8 cellular contexts compared by ENCODE assay signal in the genomic region with DNA sequence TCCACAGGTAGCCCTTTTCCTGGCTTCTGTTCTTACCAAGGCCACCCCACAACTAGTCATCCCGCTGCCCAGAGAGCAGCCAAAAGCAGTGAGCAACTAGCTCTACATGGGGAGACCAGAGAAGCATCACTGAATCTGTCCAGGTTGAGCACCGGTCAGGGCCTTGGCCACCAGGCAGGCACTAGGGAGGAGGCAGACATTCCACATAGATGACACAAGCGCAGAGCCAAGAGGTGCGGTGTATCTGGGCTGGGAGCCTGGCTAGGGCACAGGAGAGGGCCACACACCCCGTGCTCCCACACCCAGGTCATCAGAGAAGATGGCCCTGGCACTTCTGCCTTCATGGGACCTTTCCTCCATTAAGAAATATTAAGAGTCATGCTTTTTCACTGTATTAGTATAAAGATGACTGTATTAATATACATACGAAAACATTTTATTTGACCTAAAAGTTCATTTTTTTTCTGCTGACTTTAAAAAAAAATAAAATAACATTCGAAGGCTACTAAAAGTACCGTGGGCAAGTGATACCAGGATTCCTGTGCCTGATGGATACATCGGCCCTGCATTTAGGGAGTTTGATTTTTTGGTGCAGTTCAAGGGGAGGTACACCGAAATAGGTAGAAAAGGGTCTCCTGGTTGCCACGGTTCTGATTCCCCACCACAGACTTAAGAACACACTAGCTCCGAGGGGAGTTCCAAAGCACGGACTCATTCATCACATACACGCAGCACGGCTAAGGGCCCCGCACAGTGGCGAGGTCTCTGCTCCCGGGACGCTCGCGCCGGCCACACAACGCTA. TPM values are rescaled to one million over a fixed set of nuclear protein-coding genes. Genes with fewer than 3 reads are reported as not detected.
DNase-seq lines count a peak whose midpoint lies in the region; TF ChIP-seq lines count a peak whose summit lies in the region.

No MANE protein-coding gene starts in this region.

- H3K79me2 ChIP-seq in Loucy (ENCODE audit: insufficient read depth, low read length), result peaks cover 61% of the 10 kb centered on the region

- H3F3A ChIP-seq in Loucy (ENCODE audit: low read depth), result no peaks in the 10 kb centered on the region

- no peak for TF ChIP-seq CTCF in Loucy (conservative IDR thresholded peaks at IDR 0.05; ENCODE audit: low read length)
- TF ChIP-seq CTCF in brain (conservative IDR thresholded peaks at IDR 0.05), result no peak

- no peak overlapping the region for H2AFZ ChIP-seq in Loucy (ENCODE audit: low read length)

- H3K9me3 ChIP-seq in Loucy (ENCODE audit: insufficient read depth, low read depth, low read length) (no peaks in the 10 kb centered on the region), thymus (ENCODE audit: control insufficient read depth) (no peaks in the 10 kb centered on the region)

- H3K9me3 Mint-ChIP-seq in brain, result no peaks in the 10 kb centered on the region

- peaks cover 56% of the 10 kb centered on the region for H4K20me1 ChIP-seq in Loucy (ENCODE audit: insufficient read depth, low read length, poor library complexity, severe bottlenecking)

- no peaks in the 10 kb centered on the region for H3K9me2 ChIP-seq in Loucy (replicated peaks; ENCODE audit: low read depth, low read length)

- peak overlapping the region; percentile 79 for H3K9ac ChIP-seq in Loucy (ENCODE audit: low read depth, low read length, poor library complexity, severe bottlenecking)

- peaks cover 55% of the 10 kb centered on the region for H3K4me1 ChIP-seq in Loucy (ENCODE audit: insufficient read depth, low read length, poor library complexity, severe bottlenecking)
- peaks cover 24% of the 10 kb centered on the region for H3K4me1 ChIP-seq in thymus (ENCODE audit: control insufficient read depth, insufficient read depth, low read length)

- H3K36me3 Mint-ChIP-seq in brain, result no peaks in the 10 kb centered on the region

- H3K36me3 ChIP-seq in Loucy (ENCODE audit: insufficient read depth, low read length) (no peaks in the 10 kb centered on the region), thymus (ENCODE audit: control insufficient read depth, insufficient read depth) (peaks cover 5% of the 10 kb centered on the region)

- H3K27ac ChIP-seq in thymus (ENCODE audit: low read depth), result no peak overlapping the region

- WGBS in thymus, result 34% methylated on average over 23 of the region's 23 CpGs

- peaks cover 64% of the 10 kb centered on the region for H3K4me1 Mint-ChIP-seq in brain

- H3K27me3 Mint-ChIP-seq in brain, result peaks cover 5% of the 10 kb centered on the region

- H3K27me3 ChIP-seq in Loucy (ENCODE audit: insufficient read depth, low read length, poor library complexity, severe bottlenecking) (no peaks in the 10 kb centered on the region), thymus (ENCODE audit: control insufficient read depth, insufficient read depth) (no peaks in the 10 kb centered on the region)

- H3K4me2 ChIP-seq in Loucy (ENCODE audit: low read depth, low read length, poor library complexity, severe bottlenecking), result peak overlapping the region; percentile 94

- peak overlapping the region; percentile 91 to 96 (median 95) for H3K4me3 Mint-ChIP-seq in brain

- DNase-seq in NCI-H2227 (lab: John Stamatoyannopoulos, UW; ENCODE audit: unreplicated experiment) (peak; percentile 10), NCI-H2227 treated with DMSO at 0.1 percent for 48 hours (lab: John Stamatoyannopoulos, UW) (no peak), left kidney (ENCODE audit: low read depth, low spot score) (peak; percentile 76), NCI-H1930 (lab: John Stamatoyannopoulos, UW) (no peak), SHP77 treated with DMSO at 0.1 percent for 48 hours (lab: John Stamatoyannopoulos, UW) (no peak)

- H3K4me3 ChIP-seq in Loucy (ENCODE audit: low read length, poor library complexity, severe bottlenecking), result peak overlapping the region; percentile 96
- H3K4me3 ChIP-seq in thymus (ENCODE audit: low read length), result peak overlapping the region; percentile 78

- H3K27ac Mint-ChIP-seq in brain, result peak overlapping the region; percentile 85 to 95 (median 88)

RNA-seq across cellular contexts. Expression of a gene that starts 1.2 kb away (rescaled TPM):
- 67.4 TPM for polyA plus RNA-seq in brain (ENCODE audit: insufficient read depth, low read depth, low replicate concordance)
- 24.1 TPM for polyA plus RNA-seq in thymus

RNA-seq across cellular contexts. Expression of a gene that starts 10.1 kb away (rescaled TPM):
- not detected for polyA plus RNA-seq in brain (ENCODE audit: insufficient read depth, low read depth, low replicate concordance)
- 0.09 TPM for polyA plus RNA-seq in thymus

RNA-seq across cellular contexts. Expression of a gene that starts 23.4 kb away (rescaled TPM):
- polyA plus RNA-seq in brain (ENCODE audit: insufficient read depth, low read depth, low replicate concordance) (30.4 TPM), thymus (20.1 TPM)

RNA-seq across cellular contexts. Expression of a gene that starts 29.1 kb away (rescaled TPM):
- polyA plus RNA-seq in brain (ENCODE audit: insufficient read depth, low read depth, low replicate concordance) (not detected), thymus (not detected)

RNA-seq across cellular contexts. Expression of a gene that starts 57.5 kb away (rescaled TPM):
- polyA plus RNA-seq in brain (ENCODE audit: insufficient read depth, low read depth, low replicate concordance) (64.3 TPM), thymus (15.3 TPM)

Comparison
In these comparisons a context has a peak if more than half of its experiments do, and no peak if none do; other contexts are left out.
1. DNase-seq: peak in NCI-H2227 (single experiment) and left kidney (single experiment); none in NCI-H2227 treated with DMSO at 0.1 percent for 48 hours (single experiment), NCI-H1930 (0 of 2) and SHP77 treated with DMSO at 0.1 percent for 48 hours (single experiment).